17 cellular contexts compared by ENCODE assay signal in the genomic region with DNA sequence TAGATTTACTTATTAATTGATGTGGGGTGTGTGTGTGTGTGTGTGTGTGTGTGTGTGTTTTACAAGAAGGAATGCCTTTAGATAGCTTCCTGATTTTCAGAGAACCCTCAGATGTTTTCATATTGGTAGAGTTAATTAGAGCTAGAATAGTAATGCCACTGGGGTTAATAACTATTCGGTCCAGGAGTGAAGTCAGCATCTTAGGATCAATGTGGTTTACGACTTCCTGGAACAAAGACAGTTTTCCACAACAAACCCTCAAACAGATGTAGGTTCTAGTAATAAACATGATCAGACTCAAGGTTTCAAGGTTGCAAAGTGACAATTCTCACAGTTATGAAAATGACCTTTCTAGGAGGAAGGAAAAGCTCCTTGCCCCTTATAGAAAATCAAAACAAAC. TPM values are rescaled to one million over a fixed set of nuclear protein-coding genes. Genes with fewer than 3 reads are reported as not detected.
A peak's percentile ranks its signal among the peaks of the same experiment; 100 is the strongest.
DNase-seq lines count a peak whose midpoint lies in the region; ATAC-seq and TF ChIP-seq lines count a peak whose summit lies in the region.
"Had no signal": no experiment of that assay in that cellular context is flagged by ENCODE, and none has a peak within 500 bp of the region (broad histone marks: within the 10 kb centered on the region; RNA-seq: fewer than 3 reads in every experiment).

No MANE protein-coding gene starts in this region.

- no peaks in the 10 kb centered on the region for H3K27me3 Mint-ChIP-seq in MCF 10A (ENCODE audit: insufficient read depth, unreplicated experiment)
- H3K27me3 Mint-ChIP-seq in activated CD4-positive, alpha-beta memory T cell treated with anti-CD3 and anti-CD28 coated beads, Interleukin-2, amount 10 ng/mL, durations not matched to agents 7 days and 5 days = no peaks in the 10 kb centered on the region
- no peaks in the 10 kb centered on the region for H3K27me3 Mint-ChIP-seq in memory B cell

- H3K4me1 Mint-ChIP-seq in MCF 10A (ENCODE audit: insufficient read depth, unreplicated experiment) (no peaks in the 10 kb centered on the region), memory B cell (peaks cover 22% of the 10 kb centered on the region)
- H3K4me1 Mint-ChIP-seq in activated CD4-positive, alpha-beta memory T cell treated with anti-CD3 and anti-CD28 coated beads, Interleukin-2, amount 10 ng/mL, durations not matched to agents 7 days and 5 days = peaks cover 65% of the 10 kb centered on the region

- TF ChIP-seq POLR2A in breast epithelium (IDR thresholded peaks at IDR 0.05) = no peak

- H3K4me3 Mint-ChIP-seq in MCF 10A (ENCODE audit: unreplicated experiment) (no peak overlapping the region), memory B cell (no peak overlapping the region)
- no peak overlapping the region for H3K4me3 Mint-ChIP-seq in activated CD4-positive, alpha-beta memory T cell treated with anti-CD3 and anti-CD28 coated beads, Interleukin-2, amount 10 ng/mL, durations not matched to agents 7 days and 5 days

- CTCF ChIA-PET in MCF 10A (lab: Yijun Ruan, JAX) = interaction anchor here (1.4 kb wide), 1 partner anchor 67 kb away, joined by 4 read pairs; no protein-coding TSS in a partner anchor
- CTCF ChIA-PET in activated CD4-positive, alpha-beta memory T cell treated with anti-CD3 and anti-CD28 coated beads, Interleukin-2, amount 10 ng/mL, durations not matched to agents 7 days and 5 days (lab: Charles Lee) = interaction anchor here (0.7 to 0.8 kb wide), 2 partner anchors 9 to 68 kb away, joined by 3 read pairs; no protein-coding TSS in a partner anchor

- intact Hi-C loops in breast epithelium (cut with DNase I; ENCODE audit: low total_unique reads) = no loop called here
- intact Hi-C loops in MCF 10A (cut with micrococcal nuclease) = no loop called here

- no peaks in the 10 kb centered on the region for H3K27me3 ChIP-seq in breast epithelium
- H3K27me3 ChIP-seq: ovary, tibial artery had no signal

- ATAC-seq in memory B cell (ENCODE audit: low read depth) (no peak), GM21723 (IDR thresholded peaks at IDR 0.05; ENCODE audit: unreplicated experiment) (no peak)
- ATAC-seq: lower lobe of right lung, sciatic nerve had no signal

- H3K36me3 Mint-ChIP-seq in MCF 10A (ENCODE audit: insufficient read depth, unreplicated experiment) = no peaks in the 10 kb centered on the region
- H3K36me3 Mint-ChIP-seq in activated CD4-positive, alpha-beta memory T cell treated with anti-CD3 and anti-CD28 coated beads, Interleukin-2, amount 10 ng/mL, durations not matched to agents 7 days and 5 days (ENCODE audit: low read depth) = peaks cover 34% of the 10 kb centered on the region
- H3K36me3 Mint-ChIP-seq in memory B cell = no peaks in the 10 kb centered on the region

- H3K27ac Mint-ChIP-seq in MCF 10A (ENCODE audit: low read depth, unreplicated experiment) (no peak overlapping the region), memory B cell (peak overlapping the region; percentile 70)
- H3K27ac Mint-ChIP-seq in activated CD4-positive, alpha-beta memory T cell treated with anti-CD3 and anti-CD28 coated beads, Interleukin-2, amount 10 ng/mL, durations not matched to agents 7 days and 5 days = peak overlapping the region; percentile 69

- DNase-seq in breast epithelium (ENCODE audit: low spot score in 2 of 2) (no peak), MCF 10A (ENCODE audit: unreplicated experiment) (no peak), memory B cell (ENCODE audit: low spot score in 2 of 2) (no peak), ecto neural progenitor cell (ENCODE audit: low spot score) (no peak), amygdala (lab: John Stamatoyannopoulos, UW) (no peak), DMS53 treated with DMSO at 0.1 percent for 48 hours (lab: John Stamatoyannopoulos, UW; ENCODE audit: unreplicated experiment) (no peak)
- DNase-seq in activated CD4-positive, alpha-beta memory T cell treated with anti-CD3 and anti-CD28 coated beads, Interleukin-2, amount 10 ng/mL, durations not matched to agents 7 days and 5 days = no peak
- DNase-seq: activated CD8-positive, alpha-beta memory T cell treated with anti-CD3 and anti-CD28 coated beads for 24 hours; activated effector memory CD4-positive, alpha-beta T cell treated with anti-CD3 and anti-CD28 coated beads, Interleukin-2, amount 50 U/mL, for 16 hours; lower lobe of right lung; NCI-H524 treated with DMSO at 0.1 percent for 48 hours; ovary; stimulated activated naive CD4-positive, alpha-beta T cell treated with Interleukin-2 at 50 U/mL for 16 hours; tibial artery had no signal

- H3K9me3 Mint-ChIP-seq in MCF 10A (ENCODE audit: unreplicated experiment) = no peaks in the 10 kb centered on the region
- H3K9me3 Mint-ChIP-seq in activated CD4-positive, alpha-beta memory T cell treated with anti-CD3 and anti-CD28 coated beads, Interleukin-2, amount 10 ng/mL, durations not matched to agents 7 days and 5 days = peaks cover 2% of the 10 kb centered on the region
- H3K9me3 Mint-ChIP-seq in memory B cell = no peaks in the 10 kb centered on the region

- no peaks in the 10 kb centered on the region for H3K36me3 ChIP-seq in breast epithelium
- H3K36me3 ChIP-seq: lower lobe of right lung, ovary, tibial artery had no signal

- TF ChIP-seq CTCF in breast epithelium (IDR thresholded peaks at IDR 0.05) (no peak), MCF 10A (IDR thresholded peaks at IDR 0.05; ENCODE audit: unreplicated experiment) (no peak)

- POLR2A ChIA-PET in MCF 10A (lab: Yijun Ruan, JAX) = interaction anchor here (1.2 to 1.5 kb wide), 2 partner anchors 12 to 99 kb away, joined by 3 read pairs; a partner anchor contains a TSS
- POLR2A ChIA-PET in activated CD4-positive, alpha-beta memory T cell treated with anti-CD3 and anti-CD28 coated beads, Interleukin-2, amount 10 ng/mL, durations not matched to agents 7 days and 5 days (lab: Charles Lee) = interaction anchor here (0.6 to 1.4 kb wide), 3 partner anchors 17 to 372 kb away, joined by 3 to 4 read pairs (median 3); a partner anchor contains a TSS

- no peaks in the 10 kb centered on the region for H3K9me3 ChIP-seq in breast epithelium
- H3K9me3 ChIP-seq: lower lobe of right lung, ovary, tibial artery had no signal

- H3K27ac ChIP-seq in breast epithelium = peak overlapping the region; percentile 17 to 20
- H3K27ac ChIP-seq: lower lobe of right lung, ovary, tibial artery had no signal

- BruUV-seq in MCF 10A (replicated peaks; lab: Mats Ljungman, UMichigan) = no TSS peak

- H3K4me3 ChIP-seq in breast epithelium = no peak overlapping the region
- H3K4me3 ChIP-seq: lower lobe of right lung, ovary, tibial artery had no signal

- peaks cover 0 to 5% of the 10 kb centered on the region in 2 donors for H3K4me1 ChIP-seq in breast epithelium
- H3K4me1 ChIP-seq: tibial artery had no signal

RNA-seq across cellular contexts. Expression of a gene that starts 12.2 kb away (rescaled TPM):
- total RNA-seq in breast epithelium = under 1 TPM; 0.29 to 0.98 (median 0.32) TPM
- not detected in 2 replicates for total RNA-seq in MCF 10A (2022)
- under 1 TPM; 0.65 to 0.68 TPM for total RNA-seq in activated CD4-positive, alpha-beta memory T cell treated with anti-CD3 and anti-CD28 coated beads, Interleukin-2, amount 10 ng/mL, durations not matched to agents 7 days and 5 days
- total RNA-seq: myocyte, sciatic nerve had no signal

RNA-seq across cellular contexts. Expression of a gene that starts 30.8 kb away (rescaled TPM):
- 1 to 10 TPM; 3.7 to 8.8 (median 4.9) TPM for total RNA-seq in breast epithelium
- total RNA-seq in MCF 10A (2022) = not detected in 2 replicates
- 1 to 10 TPM; 2.9 to 3.4 TPM for total RNA-seq in activated CD4-positive, alpha-beta memory T cell treated with anti-CD3 and anti-CD28 coated beads, Interleukin-2, amount 10 ng/mL, durations not matched to agents 7 days and 5 days

RNA-seq across cellular contexts. Expression of a gene that starts 49.7 kb away (rescaled TPM):
- total RNA-seq in breast epithelium = 10 to 100 TPM; 37.5 to 88.5 (median 50.5) TPM
- 84.8 and 100 TPM in 2 replicates for total RNA-seq in MCF 10A (2022)
- total RNA-seq in activated CD4-positive, alpha-beta memory T cell treated with anti-CD3 and anti-CD28 coated beads, Interleukin-2, amount 10 ng/mL, durations not matched to agents 7 days and 5 days = 10 to 100 TPM; 37.4 to 38.5 TPM

RNA-seq across cellular contexts. Expression of a gene that starts 50.1 kb away (rescaled TPM):
- total RNA-seq in breast epithelium (1 to 10 TPM in 2 of 3 donors, under 1 TPM in 1; 0.66 to 2.9 (median 1.9) TPM), MCF 10A (2022) (0.44 and 0.49 TPM in 2 replicates)
- under 1 TPM in 1 of 2 experiments, not detected in 1; 0.25 TPM for total RNA-seq in activated CD4-positive, alpha-beta memory T cell treated with anti-CD3 and anti-CD28 coated beads, Interleukin-2, amount 10 ng/mL, durations not matched to agents 7 days and 5 days

RNA-seq across cellular contexts. Expression of a gene that starts 60.0 kb away (rescaled TPM):
- total RNA-seq in breast epithelium (10 to 100 TPM; 11.0 to 17.7 (median 13.5) TPM), MCF 10A (2022) (126 and 154 TPM in 2 replicates)
- 10 to 100 TPM; 73.2 to 80.1 TPM for total RNA-seq in activated CD4-positive, alpha-beta memory T cell treated with anti-CD3 and anti-CD28 coated beads, Interleukin-2, amount 10 ng/mL, durations not matched to agents 7 days and 5 days
